ENCODE assay signal across 21 cellular contexts in the genomic region with DNA sequence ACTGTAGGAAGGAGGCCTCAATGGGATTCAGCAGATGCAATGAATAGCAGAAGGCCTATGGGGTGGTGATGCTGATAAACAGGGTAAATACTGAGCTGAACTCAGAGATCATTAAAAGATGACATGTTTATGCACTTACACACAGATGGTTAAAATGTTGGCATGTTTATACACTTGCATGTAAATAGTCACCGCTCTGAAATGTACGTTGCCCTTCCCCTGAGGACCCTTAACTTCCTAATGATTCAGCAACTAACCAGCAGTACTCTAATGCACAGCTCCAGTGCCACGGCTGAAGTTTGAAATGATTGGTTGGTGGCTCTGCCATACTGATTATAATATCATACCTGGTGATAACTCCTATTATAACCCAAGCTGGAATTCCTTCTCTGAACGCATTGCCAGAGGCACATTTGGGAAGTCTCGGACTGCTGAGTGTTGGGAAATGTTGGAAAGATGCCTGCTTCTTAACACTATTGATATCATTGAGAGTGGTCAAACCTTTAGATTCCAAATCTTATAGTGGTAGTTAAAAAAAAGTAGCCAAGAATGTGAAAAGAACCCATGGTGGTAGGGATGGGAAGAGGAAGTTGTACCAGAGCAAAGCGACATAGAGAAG. TPM values are rescaled to one million over a fixed set of nuclear protein-coding genes. Genes with fewer than 3 reads are reported as not detected.
DNase-seq lines count a peak whose midpoint lies in the region; ATAC-seq and TF ChIP-seq lines count a peak whose summit lies in the region.
"Had no signal": no experiment of that assay in that cellular context is flagged by ENCODE, and none has a peak within 500 bp of the region (broad histone marks: within the 10 kb centered on the region; RNA-seq: fewer than 3 reads in every experiment).

No MANE protein-coding gene starts in this region.

- peaks cover 31% of the 10 kb centered on the region for H3F3A ChIP-seq in GM23248 (ENCODE audit: insufficient read depth)

- H3K4me3 Mint-ChIP-seq in activated CD8-positive, alpha-beta memory T cell treated with anti-CD3 and anti-CD28 coated beads, Interleukin-2, amount 10 ng/mL, durations not matched to agents 7 days and 5 days, result no peak overlapping the region
- H3K4me3 Mint-ChIP-seq: nephron progenitor cell; stimulated activated effector memory CD8-positive, alpha-beta T cell treated with anti-CD3 and anti-CD28 coated beads, Interleukin-12 subunit alpha, Interleukin-12 subunit beta, amount 100 ng/mL, for 72 hours had no signal

- no peaks in the 10 kb centered on the region for H3K9me3 Mint-ChIP-seq in activated CD8-positive, alpha-beta memory T cell treated with anti-CD3 and anti-CD28 coated beads, Interleukin-2, amount 10 ng/mL, durations not matched to agents 7 days and 5 days (ENCODE audit: low read depth)
- H3K9me3 Mint-ChIP-seq: activated T-helper 2 cell treated with anti-CD3 and anti-CD28 coated beads, Interferon-gamma antibody, Interleukin-2, Interleukin-4, amounts not matched to agents 10 μg/mL and 5 μg/mL and 100 μg/mL, durations not matched to agents 14 hours and 24 hours and 36 hours; nephron progenitor cell; stimulated activated effector memory CD8-positive, alpha-beta T cell treated with anti-CD3 and anti-CD28 coated beads, Interleukin-12 subunit alpha, Interleukin-12 subunit beta, amount 100 ng/mL, for 72 hours had no signal

- H3K4me1 ChIP-seq in GM23248 (ENCODE audit: insufficient read depth) (peaks cover 26% of the 10 kb centered on the region), RWPE2 (ENCODE audit: insufficient read depth, poor library complexity, severe bottlenecking) (peaks cover 40% of the 10 kb centered on the region), trophoblast cell (ENCODE audit: control insufficient read depth in 1 of 2, insufficient read depth in 2 of 2, low read length in 2 of 2) (peaks cover 8 to 13% of the 10 kb centered on the region in 2 experiments)

- peaks cover 6% of the 10 kb centered on the region for H3K79me1 ChIP-seq in trophoblast cell (ENCODE audit: low read length)

- H2BK5ac ChIP-seq in trophoblast cell (ENCODE audit: low read depth, low read length, poor library complexity), result no peak overlapping the region

- H3K27me3 ChIP-seq in GM23248 (replicated peaks; ENCODE audit: insufficient read depth) (no peaks in the 10 kb centered on the region), RWPE2 (ENCODE audit: insufficient read depth, poor library complexity, severe bottlenecking) (no peaks in the 10 kb centered on the region), trophoblast cell (ENCODE audit: insufficient read depth, low read length) (peaks cover 6% of the 10 kb centered on the region)
- H3K27me3 ChIP-seq: brain microvascular endothelial cell, sigmoid colon, tibial nerve had no signal

- no peak overlapping the region for H2AK5ac ChIP-seq in trophoblast cell (ENCODE audit: low read length)

- H3K14ac ChIP-seq in trophoblast cell (ENCODE audit: low read length), result no peak overlapping the region

- H2BK120ac ChIP-seq in trophoblast cell (ENCODE audit: insufficient read depth, low read length, poor library complexity), result no peak overlapping the region

- no peak overlapping the region for H3K18ac ChIP-seq in trophoblast cell (ENCODE audit: low read length)

- H3K4me3 ChIP-seq in GM23248 (no peak overlapping the region), RWPE2 (ENCODE audit: severe bottlenecking) (no peak overlapping the region), trophoblast cell (ENCODE audit: low read depth, low read length) (no peak overlapping the region)
- H3K4me3 ChIP-seq: coronary artery, sigmoid colon, tibial nerve had no signal

- no peak overlapping the region for H3K4ac ChIP-seq in trophoblast cell (ENCODE audit: low read depth, low read length)

- H2AFZ ChIP-seq in GM23248 (no peak overlapping the region), trophoblast cell (ENCODE audit: insufficient read depth, low read length, poor library complexity) (no peak overlapping the region)

- H3K9me2 ChIP-seq in GM23248 (ENCODE audit: insufficient read depth), result no peaks in the 10 kb centered on the region

- no peak overlapping the region for H4K12ac ChIP-seq in trophoblast cell (ENCODE audit: low read depth, low read length)

- no peaks in the 10 kb centered on the region for H4K20me1 ChIP-seq in GM23248 (ENCODE audit: insufficient read depth)

- peaks cover 13% of the 10 kb centered on the region for H3K4me1 Mint-ChIP-seq in activated CD8-positive, alpha-beta memory T cell treated with anti-CD3 and anti-CD28 coated beads, Interleukin-2, amount 10 ng/mL, durations not matched to agents 7 days and 5 days

- no peak overlapping the region for H2BK12ac ChIP-seq in trophoblast cell (ENCODE audit: low read length)

- H3K27me3 Mint-ChIP-seq in activated CD8-positive, alpha-beta memory T cell treated with anti-CD3 and anti-CD28 coated beads, Interleukin-2, amount 10 ng/mL, durations not matched to agents 7 days and 5 days, result peaks cover 57% of the 10 kb centered on the region

- no peak overlapping the region for H4K91ac ChIP-seq in trophoblast cell (ENCODE audit: low read depth, low read length)

- no peak overlapping the region for H3K23ac ChIP-seq in trophoblast cell (ENCODE audit: low read length)

- H3K79me2 ChIP-seq in GM23248 (ENCODE audit: insufficient read depth) (peaks cover 10% of the 10 kb centered on the region), trophoblast cell (ENCODE audit: control insufficient read depth, insufficient read depth, low read length, poor library complexity) (no peaks in the 10 kb centered on the region)

- H3K4me2 ChIP-seq in GM23248 (ENCODE audit: unreplicated experiment) (no peak overlapping the region), trophoblast cell (ENCODE audit: low read length) (no peak overlapping the region)

- DNase-seq in GM23248 (peak; percentile 37), RWPE2 (ENCODE audit: low spot score) (no peak), epithelial cell of prostate (ENCODE audit: low read depth, low spot score) (peak; percentile 60), trophoblast cell (peak; percentile 39 to 50), NCI-H1105 (lab: John Stamatoyannopoulos, UW) (no peak)
- DNase-seq in activated CD8-positive, alpha-beta memory T cell treated with anti-CD3 and anti-CD28 coated beads, Interleukin-2, amount 10 ng/mL, durations not matched to agents 7 days and 5 days, result no peak
- DNase-seq in stimulated activated naive CD4-positive, alpha-beta T cell (lab: John Stamatoyannopoulos, UW), result no peak
- DNase-seq: brain microvascular endothelial cell, DMS53, left cardiac atrium, midbrain, NCI-H1436 treated with DMSO at 0.1 percent for 48 hours, NCI-H524, nephron progenitor cell, sigmoid colon, SW 1271 had no signal

- no peak overlapping the region for H3K27ac Mint-ChIP-seq in activated CD8-positive, alpha-beta memory T cell treated with anti-CD3 and anti-CD28 coated beads, Interleukin-2, amount 10 ng/mL, durations not matched to agents 7 days and 5 days
- H3K27ac Mint-ChIP-seq: activated T-helper 2 cell treated with anti-CD3 and anti-CD28 coated beads, Interferon-gamma antibody, Interleukin-2, Interleukin-4, amounts not matched to agents 10 μg/mL and 5 μg/mL and 100 μg/mL, durations not matched to agents 14 hours and 24 hours and 36 hours; nephron progenitor cell; stimulated activated effector memory CD8-positive, alpha-beta T cell treated with anti-CD3 and anti-CD28 coated beads, Interleukin-12 subunit alpha, Interleukin-12 subunit beta, amount 100 ng/mL, for 72 hours had no signal

- H3K9me3 ChIP-seq in GM23248 (ENCODE audit: low read depth) (no peaks in the 10 kb centered on the region), RWPE2 (ENCODE audit: severe bottlenecking) (no peaks in the 10 kb centered on the region), trophoblast cell (ENCODE audit: insufficient read depth, low read depth, low read length) (no peaks in the 10 kb centered on the region)
- H3K9me3 ChIP-seq: sigmoid colon, tibial nerve had no signal

- TF ChIP-seq CTCF in RWPE2 (IDR thresholded peaks at IDR 0.05; ENCODE audit: poor library complexity, severe bottlenecking), result no peak

- CTCF ChIA-PET in activated CD8-positive, alpha-beta memory T cell treated with anti-CD3 and anti-CD28 coated beads, Interleukin-2, amount 10 ng/mL, durations not matched to agents 7 days and 5 days (lab: Charles Lee), result interaction anchor here (1.4 to 1.7 kb wide), 2 partner anchors 8 to 349 kb away, joined by 4 read pairs; no protein-coding TSS in a partner anchor

- peak; percentile 33 for ATAC-seq in RWPE2 (ENCODE audit: low read depth)
- no peak for ATAC-seq in activated CD8-positive, alpha-beta memory T cell treated with anti-CD3 and anti-CD28 coated beads, Interleukin-2, amount 10 ng/mL, durations not matched to agents 7 days and 5 days
- ATAC-seq: left cardiac atrium; stimulated activated effector memory CD8-positive, alpha-beta T cell treated with anti-CD3 and anti-CD28 coated beads, Interleukin-12 subunit alpha, Interleukin-12 subunit beta, amount 100 ng/mL, for 72 hours had no signal

- WGBS in GM23248 (ENCODE audit: low coverage in 1 of 2, low lambda C conversion rate in 2 of 2, missing lambda C conversion rate in 2 of 2), 2 experiments, result 75 to 77% methylated on average over 6 of the region's 6 CpGs
- WGBS in trophoblast cell (ENCODE audit: extremely low coverage, insufficient coverage, insufficient read length), result no CpG with 5 or more reads among the region's 6 CpGs

- H4K8ac ChIP-seq in trophoblast cell (ENCODE audit: low read depth, low read length), result no peak overlapping the region

- H3K36me3 Mint-ChIP-seq in activated CD8-positive, alpha-beta memory T cell treated with anti-CD3 and anti-CD28 coated beads, Interleukin-2, amount 10 ng/mL, durations not matched to agents 7 days and 5 days, result no peaks in the 10 kb centered on the region
- H3K36me3 Mint-ChIP-seq: stimulated activated effector memory CD8-positive, alpha-beta T cell treated with anti-CD3 and anti-CD28 coated beads, Interleukin-12 subunit alpha, Interleukin-12 subunit beta, amount 100 ng/mL, for 72 hours had no signal

- H3K36me3 ChIP-seq in GM23248 (ENCODE audit: low read depth) (no peaks in the 10 kb centered on the region), RWPE2 (ENCODE audit: low read depth) (peaks cover 8% of the 10 kb centered on the region), trophoblast cell (ENCODE audit: control insufficient read depth in 1 of 2, insufficient read depth in 2 of 2, low read length in 2 of 2) (no peaks in the 10 kb centered on the region)
- H3K36me3 ChIP-seq: brain microvascular endothelial cell, sigmoid colon, tibial nerve had no signal

- H3K27ac ChIP-seq in GM23248 (no peak overlapping the region), RWPE2 (ENCODE audit: poor library complexity, severe bottlenecking) (peak overlapping the region; percentile 99), epithelial cell of prostate (peak overlapping the region; percentile 96), trophoblast cell (ENCODE audit: low read depth, low read length) (no peak overlapping the region)
- H3K27ac ChIP-seq: coronary artery, RWPE1 had no signal

- in situ Hi-C loops in GM23248 (cut with MboI), result loop anchor here (10.0 kb wide), 1 partner anchor 256 kb away; no protein-coding TSS in a partner anchor

- no peak overlapping the region for H3K9ac ChIP-seq in GM23248
- no peak overlapping the region for H3K9ac ChIP-seq in trophoblast cell (ENCODE audit: low read length)

RNA-seq across cellular contexts. Expression of gene CAV1, which starts 3.7 kb away (rescaled TPM):
- total RNA-seq in GM23248 (2014; rRNA removed; shearing (Covaris generic)), result 1,062 and 1,092 TPM in 2 replicates
- polyA plus RNA-seq in GM23248 (2016; fragmentation: Nextera tagmentation; extraction: Ambion mirVana), result 1,736 and 1,789 TPM in 2 replicates
- polyA plus RNA-seq in trophoblast cell (2013), result 24.4 and 26.2 TPM in 2 replicates
- total RNA-seq in activated CD8-positive, alpha-beta memory T cell treated with anti-CD3 and anti-CD28 coated beads, Interleukin-2, amount 10 ng/mL, durations not matched to agents 7 days and 5 days, result under 1 TPM in 1 of 2 experiments, not detected in 1; 0.87 TPM

RNA-seq across cellular contexts. Expression of gene CAV2, which starts 21.6 kb away (rescaled TPM):
- 251 and 283 TPM in 2 replicates for total RNA-seq in GM23248 (2014; rRNA removed; shearing (Covaris generic))
- 344 and 358 TPM in 2 replicates for polyA plus RNA-seq in GM23248 (2016; fragmentation: Nextera tagmentation; extraction: Ambion mirVana)
- 8.4 and 8.5 TPM in 2 replicates for polyA plus RNA-seq in trophoblast cell (2013)
- total RNA-seq in activated CD8-positive, alpha-beta memory T cell treated with anti-CD3 and anti-CD28 coated beads, Interleukin-2, amount 10 ng/mL, durations not matched to agents 7 days and 5 days, result under 1 TPM in 1 of 2 experiments, not detected in 1; 0.26 TPM
- total RNA-seq: activated T-helper 2 cell treated with anti-CD3 and anti-CD28 coated beads, Interferon-gamma antibody, Interleukin-2, Interleukin-4, amounts not matched to agents 10 μg/mL and 5 μg/mL and 100 μg/mL, durations not matched to agents 14 hours and 24 hours and 36 hours had no signal

Comparison
In these comparisons a context has a peak if more than half of its experiments do, and no peak if none do; other contexts are left out.
1. DNase-seq: peak in GM23248 (single experiment), epithelial cell of prostate (single experiment) and trophoblast cell (2 of 2); none in RWPE2 (single experiment), NCI-H1105 (single experiment), activated CD8-positive, alpha-beta memory T cell treated with anti-CD3 and anti-CD28 coated beads, Interleukin-2, amount 10 ng/mL, durations not matched to agents 7 days and 5 days (single experiment) and stimulated activated naive CD4-positive, alpha-beta T cell (0 of 6).
2. H3K27ac ChIP-seq: peak in RWPE2 (single experiment) and epithelial cell of prostate (single experiment); none in GM23248 (single experiment) and trophoblast cell (single experiment).
3. RNA of gene CAV1, which starts 3.7 kb away (total RNA-seq): 1,062 to 1,092 TPM in GM23248; 0.87 TPM in activated CD8-positive, alpha-beta memory T cell treated with anti-CD3 and anti-CD28 coated beads, Interleukin-2, amount 10 ng/mL, durations not matched to agents 7 days and 5 days; every median in the first group is over 100 times any median in the second.
4. RNA of gene CAV2, which starts 21.6 kb away (total RNA-seq): 251 to 283 TPM in GM23248; 0.26 TPM in activated CD8-positive, alpha-beta memory T cell treated with anti-CD3 and anti-CD28 coated beads, Interleukin-2, amount 10 ng/mL, durations not matched to agents 7 days and 5 days; every median in the first group is over 100 times any median in the second.